17 cellular contexts compared by ENCODE assay signal in the genomic region with DNA sequence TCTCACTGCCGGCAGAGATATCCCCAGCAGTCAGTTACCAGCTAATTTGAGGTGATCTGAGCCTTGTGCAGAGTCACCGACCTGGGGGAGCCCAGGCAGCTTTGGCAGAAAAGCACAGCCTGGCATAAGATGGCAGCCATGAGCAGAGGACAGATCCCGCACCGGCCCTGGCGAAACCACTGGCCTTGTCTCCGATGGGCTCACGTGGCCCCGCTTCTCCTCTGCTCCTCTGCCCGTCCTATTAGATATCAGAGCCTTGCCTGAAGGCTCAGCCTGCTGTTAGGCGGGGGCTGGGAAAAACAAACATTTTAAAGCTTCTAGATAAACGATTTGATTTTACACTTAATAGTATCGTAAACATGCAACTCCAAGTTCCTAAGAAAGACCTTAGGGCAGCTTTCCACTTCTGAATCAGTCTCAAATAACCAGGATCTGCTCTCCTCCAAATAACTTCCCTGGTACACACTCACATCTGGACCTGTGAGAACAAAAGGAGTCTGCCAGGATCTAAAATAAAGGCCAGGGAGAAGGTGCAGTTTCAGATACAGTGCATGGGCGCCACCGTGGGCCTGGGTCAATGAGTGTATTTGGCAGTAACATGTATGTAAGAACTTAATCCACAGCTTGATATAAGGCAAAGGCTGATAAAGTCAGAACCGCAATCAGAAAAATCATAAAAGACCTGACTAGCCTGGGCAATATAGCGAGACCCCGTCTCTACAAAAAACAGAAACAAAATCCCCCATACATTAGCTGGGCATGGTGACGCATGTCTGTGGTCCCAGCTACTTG.
"Had no signal": no experiment of that assay in that cellular context is flagged by ENCODE, and none has a peak within 500 bp of the region (broad histone marks: within the 10 kb centered on the region; RNA-seq: fewer than 3 reads in every experiment).

No MANE protein-coding gene starts in this region.

- H3K9me3 Mint-ChIP-seq: natural killer cell treated with Interleukin-12 subunit alpha and Interleukin-12 subunit beta and Interleukin-15 and Interleukin-18, amount 100 ng/mL, for 72 hours had no signal

- H3K27me3 Mint-ChIP-seq: natural killer cell treated with Interleukin-12 subunit alpha and Interleukin-12 subunit beta and Interleukin-15 and Interleukin-18, amount 100 ng/mL, for 72 hours had no signal

- H3K9me3 ChIP-seq: suprapubic skin had no signal

- H3K4me3 ChIP-seq: coronary artery, suprapubic skin had no signal

- H3K36me3 Mint-ChIP-seq: activated naive CD8-positive, alpha-beta T cell; natural killer cell treated with Interleukin-12 subunit alpha and Interleukin-12 subunit beta and Interleukin-15 and Interleukin-18, amount 100 ng/mL, for 72 hours had no signal

- H3K4me3 Mint-ChIP-seq: activated naive CD8-positive, alpha-beta T cell; natural killer cell treated with Interleukin-12 subunit alpha and Interleukin-12 subunit beta and Interleukin-15 and Interleukin-18, amount 100 ng/mL, for 72 hours had no signal

- DNase-seq: activated CD4-positive, alpha-beta T cell treated with anti-CD3 and anti-CD28 coated beads for 1 hour; activated CD4-positive, alpha-beta T cell treated with anti-CD3 and anti-CD28 coated beads, Interleukin-2, amount 50 U/mL, for 4 hours; activated gamma-delta T cell treated with Interleukin-2 at 50 U/mL for 16 hours; amniotic stem cell; caudate nucleus; effector CD8-positive, alpha-beta T cell; foreskin keratinocyte; mesendoderm; nucleus accumbens; stimulated activated naive CD8-positive, alpha-beta T cell treated with anti-CD3 and anti-CD28 coated beads, Interleukin-15, Interleukin-2, amounts not matched to agents 100 U/mL and 50 U/mL, for 24 hours; T1000; trophoblast cell had no signal

- H3K27ac ChIP-seq: coronary artery, foreskin keratinocyte, suprapubic skin had no signal

- H3K4me1 ChIP-seq: foreskin keratinocyte, suprapubic skin had no signal

- ATAC-seq: foreskin keratinocyte; natural killer cell treated with Interleukin-12 subunit alpha and Interleukin-12 subunit beta and Interleukin-15 and Interleukin-18, amount 100 ng/mL, for 72 hours; sciatic nerve; stimulated activated naive CD8-positive, alpha-beta T cell treated with anti-CD3 and anti-CD28 coated beads, Interleukin-15, Interleukin-2, amounts not matched to agents 100 U/mL and 50 U/mL, for 24 hours had no signal

- H3K36me3 ChIP-seq: suprapubic skin had no signal
